Comparison of ENCODE assay signal across 22 cellular contexts in the genomic region with DNA sequence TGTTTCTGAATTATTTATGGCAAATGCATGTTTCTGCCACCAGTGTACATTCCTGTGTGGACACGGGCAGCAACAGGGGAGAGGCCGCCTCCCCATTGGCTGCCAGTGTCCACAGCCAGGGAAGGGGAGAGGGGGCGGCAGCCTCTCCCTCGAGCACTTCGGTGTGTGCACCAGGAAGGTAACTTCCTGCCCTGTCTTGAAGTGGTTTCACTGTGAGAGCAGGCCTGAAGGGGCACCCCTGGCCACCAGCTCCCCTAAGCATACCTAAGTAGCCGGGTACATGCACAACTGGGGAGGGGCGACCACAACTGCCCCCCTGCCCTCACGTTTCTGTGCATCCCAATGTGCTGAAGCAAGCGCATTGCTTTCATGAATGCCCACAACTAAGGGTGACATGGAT. TPM values are rescaled to one million over a fixed set of nuclear protein-coding genes. Genes with fewer than 3 reads are reported as not detected.
DNase-seq lines count a peak whose midpoint lies in the region; ATAC-seq and TF ChIP-seq lines count a peak whose summit lies in the region.
"Had no signal": no experiment of that assay in that cellular context is flagged by ENCODE, and none has a peak within 500 bp of the region (broad histone marks: within the 10 kb centered on the region; RNA-seq: fewer than 3 reads in every experiment).

No MANE protein-coding gene starts in this region.

- H3K4me1 ChIP-seq in BLaER1 treated with 17β-estradiol and CSF1 and Interleukin-3, amounts not matched to agents 10 nM and 100 nM, result peaks cover 42 to 89% (median 74%) of the 10 kb centered on the region in 10 experiments
- H3K4me1 ChIP-seq in Loucy (ENCODE audit: insufficient read depth, low read length, poor library complexity, severe bottlenecking) (peaks cover 35% of the 10 kb centered on the region), left lung (no peaks in the 10 kb centered on the region)
- H3K4me1 ChIP-seq: A549, right atrium auricular region had no signal

- no peaks in the 10 kb centered on the region; the same call in 1 of the 2 replicates for H3F3A ChIP-seq in Loucy (ENCODE audit: low read depth)

- H3K36me3 ChIP-seq in BLaER1 treated with 17β-estradiol and CSF1 and Interleukin-3, amounts not matched to agents 10 nM and 100 nM, result peaks cover 12 to 69% (median 48%) of the 10 kb centered on the region in 11 experiments; a peak in 17 of 22 replicates
- H3K36me3 ChIP-seq in Loucy (ENCODE audit: insufficient read depth, low read length) (peaks cover 25% of the 10 kb centered on the region; the same call in 1 of the 2 replicates), left lung (peaks cover 0 to 55% of the 10 kb centered on the region in 2 donors)
- H3K36me3 ChIP-seq: brain microvascular endothelial cell, right atrium auricular region had no signal

- H3K9me3 ChIP-seq in BLaER1 treated with 17β-estradiol and CSF1 and Interleukin-3, amounts not matched to agents 10 nM and 100 nM (replicated peaks in 1 of 11), result no peaks in the 10 kb centered on the region
- no peaks in the 10 kb centered on the region for H3K9me3 ChIP-seq in Loucy (ENCODE audit: insufficient read depth, low read depth, low read length)
- no peaks in the 10 kb centered on the region for H3K9me3 ChIP-seq in left lung
- H3K9me3 ChIP-seq: A549, right atrium auricular region had no signal

- H3K9ac ChIP-seq in BLaER1 treated with 17β-estradiol and CSF1 and Interleukin-3, amounts not matched to agents 10 nM and 100 nM, result peak overlapping the region in 3 of 11 experiments; percentile 4 to 49 (median 29); a peak in 2 of 22 replicates
- H3K9ac ChIP-seq in Loucy (ENCODE audit: low read depth, low read length, poor library complexity, severe bottlenecking), result peak overlapping the region; percentile 49

- H3K4me3 ChIP-seq in BLaER1 treated with 17β-estradiol and CSF1 and Interleukin-3, amounts not matched to agents 10 nM and 100 nM, result no peak overlapping the region
- peak overlapping the region; percentile 26 for H3K4me3 ChIP-seq in Loucy (ENCODE audit: low read length, poor library complexity, severe bottlenecking)
- no peak overlapping the region for H3K4me3 ChIP-seq in left lung
- no peak overlapping the region for H3K4me3 ChIP-seq in foreskin fibroblast (ENCODE audit: low read depth in 1 of 2, low read length in 2 of 2)
- H3K4me3 ChIP-seq: A549, coronary artery, lung, right atrium auricular region had no signal

- no peak overlapping the region for H3K4me3 Mint-ChIP-seq in activated CD4-positive, alpha-beta memory T cell treated with anti-CD3 and anti-CD28 coated beads, Interleukin-2, amount 10 ng/mL, durations not matched to agents 7 days and 5 days
- no peak overlapping the region for H3K4me3 Mint-ChIP-seq in activated CD4-positive, alpha-beta memory T cell treated with anti-CD3 and anti-CD28 coated beads for 36 hours

- H2AFZ ChIP-seq in Loucy (ENCODE audit: low read length), result no peak overlapping the region

- peaks cover 2% of the 10 kb centered on the region for H3K27me3 Mint-ChIP-seq in activated CD4-positive, alpha-beta memory T cell treated with anti-CD3 and anti-CD28 coated beads, Interleukin-2, amount 10 ng/mL, durations not matched to agents 7 days and 5 days
- H3K27me3 Mint-ChIP-seq in activated CD4-positive, alpha-beta memory T cell treated with anti-CD3 and anti-CD28 coated beads for 36 hours, result no peaks in the 10 kb centered on the region

- H3K9me2 ChIP-seq in Loucy (replicated peaks; ENCODE audit: low read depth, low read length), result no peaks in the 10 kb centered on the region

- peaks cover 0 to 9% (median 0%) of the 10 kb centered on the region in 11 experiments; a peak in 3 of 22 replicates for H4K20me1 ChIP-seq in BLaER1 treated with 17β-estradiol and CSF1 and Interleukin-3, amounts not matched to agents 10 nM and 100 nM
- no peaks in the 10 kb centered on the region for H4K20me1 ChIP-seq in Loucy (ENCODE audit: insufficient read depth, low read length, poor library complexity, severe bottlenecking)

- intact Hi-C loops in activated CD4-positive, alpha-beta memory T cell treated with anti-CD3 and anti-CD28 coated beads for 36 hours (cut with micrococcal nuclease), result no loop called here
- intact Hi-C loops in left lung (cut with DNase I), result no loop called here

- H3K27ac ChIP-seq in BLaER1 treated with 17β-estradiol and CSF1 and Interleukin-3, amounts not matched to agents 10 nM and 100 nM, result peak overlapping the region in 6 of 11 experiments; percentile 10 to 56 (median 51); a peak in 10 of 22 replicates
- H3K27ac ChIP-seq in left lung, result no peak overlapping the region
- H3K27ac ChIP-seq: A549, brain microvascular endothelial cell, coronary artery, right atrium auricular region had no signal

- H3K27ac Mint-ChIP-seq in activated CD4-positive, alpha-beta memory T cell treated with anti-CD3 and anti-CD28 coated beads, Interleukin-2, amount 10 ng/mL, durations not matched to agents 7 days and 5 days, result peak overlapping the region; percentile 19
- no peak overlapping the region for H3K27ac Mint-ChIP-seq in activated CD4-positive, alpha-beta memory T cell treated with anti-CD3 and anti-CD28 coated beads for 36 hours

- no peaks in the 10 kb centered on the region for H3K9me3 Mint-ChIP-seq in activated CD4-positive, alpha-beta memory T cell treated with anti-CD3 and anti-CD28 coated beads, Interleukin-2, amount 10 ng/mL, durations not matched to agents 7 days and 5 days
- H3K9me3 Mint-ChIP-seq in activated CD4-positive, alpha-beta memory T cell treated with anti-CD3 and anti-CD28 coated beads for 36 hours, result no peaks in the 10 kb centered on the region

- peak; percentile 34 for ATAC-seq in left lung
- ATAC-seq in GM19452 (IDR thresholded peaks at IDR 0.05; ENCODE audit: unreplicated experiment), result no peak

- H3K27me3 ChIP-seq in BLaER1 treated with 17β-estradiol and CSF1 and Interleukin-3, amounts not matched to agents 10 nM and 100 nM, result no peaks in the 10 kb centered on the region
- no peaks in the 10 kb centered on the region for H3K27me3 ChIP-seq in Loucy (ENCODE audit: insufficient read depth, low read length, poor library complexity, severe bottlenecking)
- no peaks in the 10 kb centered on the region for H3K27me3 ChIP-seq in left lung
- H3K27me3 ChIP-seq: brain microvascular endothelial cell, right atrium auricular region had no signal

- CTCF ChIA-PET in activated CD4-positive, alpha-beta memory T cell treated with anti-CD3 and anti-CD28 coated beads, Interleukin-2, amount 10 ng/mL, durations not matched to agents 7 days and 5 days (lab: Charles Lee), result interaction anchor here (2.5 kb wide), 1 partner anchor 83 kb away, joined by 9 read pairs; no protein-coding TSS in a partner anchor
- CTCF ChIA-PET in activated CD4-positive, alpha-beta memory T cell treated with anti-CD3 and anti-CD28 coated beads for 36 hours (lab: Charles Lee), result interaction anchor here (1.1 kb wide), 1 partner anchor 83 kb away, joined by 5 read pairs; no protein-coding TSS in a partner anchor

- peaks cover 66% of the 10 kb centered on the region for H3K4me1 Mint-ChIP-seq in activated CD4-positive, alpha-beta memory T cell treated with anti-CD3 and anti-CD28 coated beads, Interleukin-2, amount 10 ng/mL, durations not matched to agents 7 days and 5 days
- H3K4me1 Mint-ChIP-seq in activated CD4-positive, alpha-beta memory T cell treated with anti-CD3 and anti-CD28 coated beads for 36 hours (ENCODE audit: low read depth), result peaks cover 52% of the 10 kb centered on the region

- TF ChIP-seq CTCF in Loucy (conservative IDR thresholded peaks at IDR 0.05; ENCODE audit: low read length) (no peak), left lung (IDR thresholded peaks at IDR 0.05) (no peak), foreskin fibroblast (IDR thresholded peaks at IDR 0.05; ENCODE audit: low read depth, low read length) (no peak)

- H3K4me2 ChIP-seq in BLaER1 treated with 17β-estradiol and CSF1 and Interleukin-3, amounts not matched to agents 10 nM and 100 nM, result peak overlapping the region; percentile 37 to 77 (median 56)
- H3K4me2 ChIP-seq in Loucy (ENCODE audit: low read depth, low read length, poor library complexity, severe bottlenecking), result peak overlapping the region; percentile 61
- H3K4me2 ChIP-seq: A549 had no signal

- DNase-seq in activated CD4-positive, alpha-beta memory T cell treated with anti-CD3 and anti-CD28 coated beads, Interleukin-2, amount 10 ng/mL, durations not matched to agents 7 days and 5 days, result no peak
- DNase-seq in activated CD4-positive, alpha-beta memory T cell treated with anti-CD3 and anti-CD28 coated beads for 36 hours, result no peak
- DNase-seq in left lung (no peak), foreskin fibroblast (no peak), MV-4-11 (lab: John Stamatoyannopoulos, UW) (no peak)
- DNase-seq: brain microvascular endothelial cell; DMS153; GDM1; NCI-H1105 treated with DMSO at 0.1 percent for 48 hours; NCI-H2081; NCI-H446; occipital lobe; stimulated activated CD8-positive, alpha-beta memory T cell treated with anti-CD3 and anti-CD28 coated beads, Interleukin-4, amount 100 ng/mL, for 48 hours; substantia nigra; T-helper 9 cell had no signal

- POLR2A ChIA-PET in activated CD4-positive, alpha-beta memory T cell treated with anti-CD3 and anti-CD28 coated beads, Interleukin-2, amount 10 ng/mL, durations not matched to agents 7 days and 5 days (lab: Charles Lee), result interaction anchor here (1.0 kb wide), 1 partner anchor 14 kb away, joined by 3 read pairs; no protein-coding TSS in a partner anchor
- POLR2A ChIA-PET in activated CD4-positive, alpha-beta memory T cell treated with anti-CD3 and anti-CD28 coated beads for 36 hours (lab: Charles Lee), result no interaction called here

- H3K79me2 ChIP-seq in Loucy (ENCODE audit: insufficient read depth, low read length), result no peaks in the 10 kb centered on the region

- H3K36me3 Mint-ChIP-seq in activated CD4-positive, alpha-beta memory T cell treated with anti-CD3 and anti-CD28 coated beads, Interleukin-2, amount 10 ng/mL, durations not matched to agents 7 days and 5 days (ENCODE audit: low read depth), result peaks cover 5% of the 10 kb centered on the region
- H3K36me3 Mint-ChIP-seq in activated CD4-positive, alpha-beta memory T cell treated with anti-CD3 and anti-CD28 coated beads for 36 hours, result peaks cover 2% of the 10 kb centered on the region

RNA-seq across cellular contexts. Expression of gene SHISA5, which starts 14.8 kb away (rescaled TPM):
- 100 to 1,000 TPM; 336 to 337 TPM for total RNA-seq in activated CD4-positive, alpha-beta memory T cell treated with anti-CD3 and anti-CD28 coated beads, Interleukin-2, amount 10 ng/mL, durations not matched to agents 7 days and 5 days
- total RNA-seq in activated CD4-positive, alpha-beta memory T cell treated with anti-CD3 and anti-CD28 coated beads for 36 hours, result 10 to 100 TPM; 88.9 to 93.1 TPM
- total RNA-seq in left lung, result 100 to 1,000 TPM; 179 to 206 TPM

RNA-seq across cellular contexts. Expression of gene PFKFB4, which starts 37.8 kb away (rescaled TPM):
- 10 to 100 TPM; 33.3 to 34.4 TPM for total RNA-seq in activated CD4-positive, alpha-beta memory T cell treated with anti-CD3 and anti-CD28 coated beads, Interleukin-2, amount 10 ng/mL, durations not matched to agents 7 days and 5 days
- 10 to 100 TPM; 19.4 to 22.4 TPM for total RNA-seq in activated CD4-positive, alpha-beta memory T cell treated with anti-CD3 and anti-CD28 coated beads for 36 hours
- 10 to 100 TPM in 1 of 2 donors, 1 to 10 TPM in 1; 7.8 to 16.1 TPM for total RNA-seq in left lung

RNA-seq across cellular contexts. Expression of gene UCN2, which starts 44.8 kb away (rescaled TPM):
- total RNA-seq in activated CD4-positive, alpha-beta memory T cell treated with anti-CD3 and anti-CD28 coated beads, Interleukin-2, amount 10 ng/mL, durations not matched to agents 7 days and 5 days, result not detected
- not detected for total RNA-seq in activated CD4-positive, alpha-beta memory T cell treated with anti-CD3 and anti-CD28 coated beads for 36 hours
- under 1 TPM in 1 of 2 donors, not detected in 1; 0.37 TPM for total RNA-seq in left lung
- total RNA-seq: occipital lobe, right atrium auricular region had no signal

Comparison
In these comparisons a context has a peak if more than half of its experiments do, and no peak if none do; other contexts are left out.
1. H3K27ac ChIP-seq: peak in BLaER1 treated with 17β-estradiol and CSF1 and Interleukin-3, amounts not matched to agents 10 nM and 100 nM (6 of 11); none in left lung (0 of 2).